Comparison of ENCODE assay signal across 1 cellular context in the genomic region with DNA sequence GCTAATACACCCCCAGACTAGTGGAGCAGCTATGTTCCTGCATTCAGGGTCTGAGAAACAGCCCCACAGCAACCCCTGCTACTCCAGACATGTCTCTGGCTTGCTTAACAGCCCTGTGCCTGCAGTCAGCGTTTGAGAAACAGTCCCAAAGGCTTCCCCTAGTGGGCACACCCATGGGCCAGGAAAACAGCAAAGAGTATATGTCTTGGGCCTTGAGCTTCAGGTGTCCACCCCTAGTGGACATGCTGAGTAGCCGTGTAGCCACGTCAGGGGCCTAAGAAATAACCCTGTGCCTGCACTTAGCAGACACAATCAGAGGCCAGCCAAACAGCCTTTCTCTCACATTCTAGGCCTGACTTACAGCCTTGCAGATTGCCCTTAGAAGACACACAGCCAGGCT.
TF ChIP-seq lines count a peak whose summit lies in the region.

No MANE protein-coding gene starts in this region.

TF ChIP-seq in GM12878, 131 proteins besides CTCF, POLR2A, EP300 and RAD21 (continued from another document):
- TF ChIP-seq YBX1 (IDR thresholded peaks at IDR 0.05), result no peak
